ENCODE assay signal across 10 cellular contexts in genomic region chr11:58618215-58618614, GRCh38. TPM values are rescaled to one million over a fixed set of nuclear protein-coding genes. Genes with fewer than 3 reads are reported as not detected.
DNase-seq lines count a peak whose midpoint lies in the region; ATAC-seq and TF ChIP-seq lines count a peak whose summit lies in the region.
"Had no signal": no experiment of that assay in that cellular context is flagged by ENCODE, and none has a peak within 500 bp of the region (broad histone marks: within the 10 kb centered on the region; RNA-seq: fewer than 3 reads in every experiment).

No MANE protein-coding gene starts in this region.

- dilution Hi-C loops in mammary epithelial cell (cut with HindIII; ENCODE audit: low sequenced_read_pairs) = no loop called here

- intact Hi-C loops in MCF 10A (cut with micrococcal nuclease) = no loop called here
- intact Hi-C loops in mammary epithelial cell (cut with micrococcal nuclease) = no loop called here

- peaks cover 18% of the 10 kb centered on the region for H3K4me1 ChIP-seq in mammary epithelial cell (ENCODE audit: insufficient read depth, low read length)
- H3K4me1 ChIP-seq in right atrium auricular region = peaks cover 0 to 32% of the 10 kb centered on the region in 2 donors

- in situ Hi-C loops in mammary epithelial cell (cut with MboI; ENCODE audit: low sequenced_read_pairs in 2 of 2) = no loop called here

- no peak overlapping the region for H3K4me3 ChIP-seq in mammary epithelial cell (replicated peaks in 1 of 3; ENCODE audit: insufficient read depth in 1 of 3, low read depth in 2 of 3, low read length in 3 of 3)
- no peak overlapping the region for H3K4me3 ChIP-seq in right atrium auricular region
- H3K4me3 ChIP-seq: BLaER1 treated with 17β-estradiol and CSF1 and Interleukin-3, amounts not matched to agents 10 nM and 100 nM; sigmoid colon had no signal

- no peak for TF ChIP-seq CTCF in MCF 10A (IDR thresholded peaks at IDR 0.05; ENCODE audit: unreplicated experiment)
- TF ChIP-seq CTCF in mammary epithelial cell (conservative IDR thresholded peaks at IDR 0.05 in 1 of 2, IDR thresholded peaks at IDR 0.05 in 1 of 2; ENCODE audit: extremely low read depth in 1 of 2, insufficient read depth in 1 of 2, low read depth in 1 of 2, low read length in 2 of 2) = no peak
- peak; percentile 16; the same call in 1 of the 2 replicates for TF ChIP-seq CTCF in VCaP (conservative IDR thresholded peaks at IDR 0.05)
- TF ChIP-seq CTCF in right atrium auricular region (IDR thresholded peaks at IDR 0.05) = peak in 1 of 2 donors; percentile 42

- CTCF ChIA-PET in MCF 10A (lab: Yijun Ruan, JAX) (interaction anchor here (0.6 to 1.6 kb wide), 7 partner anchors 8 to 861 kb away, joined by 3 to 5 read pairs (median 3); no protein-coding TSS in a partner anchor), mammary epithelial cell (lab: Charles Lee; ENCODE audit: low non-redundant PET) (no interaction called here)

- H3K79me2 ChIP-seq in mammary epithelial cell (ENCODE audit: insufficient read depth, low read length) = peaks cover 36% of the 10 kb centered on the region

- DNase-seq in MCF 10A (ENCODE audit: unreplicated experiment) = no peak
- no peak for DNase-seq in mammary epithelial cell
- no peak for DNase-seq in right atrium auricular region (ENCODE audit: low spot score)
- peak; percentile 28 for DNase-seq in superior temporal gyrus (ENCODE audit: extremely low spot score)
- DNase-seq in hippocampal formation (lab: John Stamatoyannopoulos, UW) = no peak
- DNase-seq: sigmoid colon had no signal

- H3K4me3 Mint-ChIP-seq in MCF 10A (ENCODE audit: unreplicated experiment) = no peak overlapping the region

- no peak overlapping the region for H2AFZ ChIP-seq in mammary epithelial cell (ENCODE audit: low read depth, low read length)

- H3K4me1 Mint-ChIP-seq in MCF 10A (ENCODE audit: insufficient read depth, unreplicated experiment) = peaks cover 29% of the 10 kb centered on the region

- no peak overlapping the region for H3K4me2 ChIP-seq in mammary epithelial cell (ENCODE audit: insufficient read depth, low read depth, low read length)
- H3K4me2 ChIP-seq: BLaER1 treated with 17β-estradiol and CSF1 and Interleukin-3, amounts not matched to agents 10 nM and 100 nM had no signal

- H3K9me3 Mint-ChIP-seq in MCF 10A (ENCODE audit: unreplicated experiment) = no peaks in the 10 kb centered on the region

- BruUV-seq in MCF 10A (replicated peaks; lab: Mats Ljungman, UMichigan) (no TSS peak), mammary epithelial cell (replicated peaks; lab: Mats Ljungman, UMichigan) (no TSS peak)

- H4K20me1 ChIP-seq in mammary epithelial cell (ENCODE audit: insufficient read depth, low read length) = no peaks in the 10 kb centered on the region

- no peak for TF ChIP-seq POLR2A in GM18505 (IDR thresholded peaks at IDR 0.05; ENCODE audit: borderline replicate concordance, extremely low read depth, insufficient read depth, insufficient read length)

- H3K27me3 Mint-ChIP-seq in MCF 10A (ENCODE audit: insufficient read depth, unreplicated experiment) = no peaks in the 10 kb centered on the region

- ATAC-seq in HG03025 (IDR thresholded peaks at IDR 0.05; ENCODE audit: low FRiP score, unreplicated experiment) (no peak), GM18505 (IDR thresholded peaks at IDR 0.05; ENCODE audit: unreplicated experiment) (no peak)

- H3K36me3 Mint-ChIP-seq in MCF 10A (ENCODE audit: insufficient read depth, unreplicated experiment) = peaks cover 87% of the 10 kb centered on the region

- H3K27ac Mint-ChIP-seq in MCF 10A (ENCODE audit: low read depth, unreplicated experiment) = peak overlapping the region; percentile 23

- H3K9ac ChIP-seq in mammary epithelial cell (ENCODE audit: insufficient read depth, low read length) = no peak overlapping the region

- H3K27me3 ChIP-seq in mammary epithelial cell (ENCODE audit: insufficient read depth, low read length) = no peaks in the 10 kb centered on the region
- no peaks in the 10 kb centered on the region for H3K27me3 ChIP-seq in right atrium auricular region
- H3K27me3 ChIP-seq: BLaER1 treated with 17β-estradiol and CSF1 and Interleukin-3, amounts not matched to agents 10 nM and 100 nM; sigmoid colon had no signal

- H3K9me3 ChIP-seq in mammary epithelial cell (replicated peaks; ENCODE audit: insufficient read depth, low read length) = no peaks in the 10 kb centered on the region
- H3K9me3 ChIP-seq in right atrium auricular region = no peaks in the 10 kb centered on the region
- H3K9me3 ChIP-seq: BLaER1 treated with 17β-estradiol and CSF1 and Interleukin-3, amounts not matched to agents 10 nM and 100 nM; sigmoid colon had no signal

- peaks cover 43% of the 10 kb centered on the region for H3K36me3 ChIP-seq in mammary epithelial cell (ENCODE audit: insufficient read depth, low read length)
- peaks cover 63% of the 10 kb centered on the region for H3K36me3 ChIP-seq in right atrium auricular region

- POLR2A ChIA-PET in MCF 10A (lab: Yijun Ruan, JAX) = interaction anchor here (2.2 kb wide), 1 partner anchor 9 kb away, joined by 6 read pairs; no protein-coding TSS in a partner anchor

- H3K27ac ChIP-seq in mammary epithelial cell (ENCODE audit: insufficient read depth, low read depth, low read length) (no peak overlapping the region), VCaP (no peak overlapping the region), right atrium auricular region (peak overlapping the region; percentile 7 to 18)
- H3K27ac ChIP-seq: BLaER1 treated with 17β-estradiol and CSF1 and Interleukin-3, amounts not matched to agents 10 nM and 100 nM had no signal

- WGBS in mammary epithelial cell (ENCODE audit: low coverage, missing lambda C conversion rate) = 67% methylated on average over 1 of the region's 1 CpG

RNA-seq across cellular contexts. Expression of gene CNTF, which starts 4.2 kb away (rescaled TPM):
- 2.4 and 2.9 TPM in 2 replicates for total RNA-seq in MCF 10A (2022)
- total RNA-seq in mammary epithelial cell = 1 to 10 TPM; 2.2 to 3.0 TPM
- polyA plus RNA-seq in mammary epithelial cell = 0.46 TPM
- polyA minus RNA-seq in mammary epithelial cell = not detected
- 1 to 10 TPM in 1 of 2 donors, under 1 TPM in 1; 0.30 to 1.6 TPM for total RNA-seq in right atrium auricular region

RNA-seq across cellular contexts. Expression of gene ZFP91, which starts 39.4 kb away (rescaled TPM):
- total RNA-seq in MCF 10A (2022) (72.9 and 86.2 TPM in 2 replicates), mammary epithelial cell (10 to 100 TPM; 48.5 to 72.2 TPM), right atrium auricular region (10 to 100 TPM; 50.5 to 52.4 TPM)
- 24.4 TPM for polyA plus RNA-seq in mammary epithelial cell
- 39.6 TPM for polyA minus RNA-seq in mammary epithelial cell

RNA-seq across cellular contexts. Expression of gene LPXN, which starts 42.6 kb away (rescaled TPM):
- total RNA-seq in MCF 10A (2022) (7.6 and 7.8 TPM in 2 replicates), mammary epithelial cell (10 to 100 TPM in 1 of 2 donors, 1 to 10 TPM in 1; 8.7 to 18.8 TPM), right atrium auricular region (1 to 10 TPM; 2.8 to 5.5 TPM)
- polyA plus RNA-seq in mammary epithelial cell = 68.1 TPM
- polyA minus RNA-seq in mammary epithelial cell = 61.3 TPM

Comparison
In these comparisons a context has a peak if more than half of its experiments do, and no peak if none do; other contexts are left out.
1. H3K27ac ChIP-seq: peak in right atrium auricular region (2 of 2); none in mammary epithelial cell (single experiment) and VCaP (single experiment).